In genomic region chr18:6744816-6745455, GRCh38 we compare ENCODE assay signal across 29 cellular contexts. TPM values are rescaled to one million over a fixed set of nuclear protein-coding genes. Genes with fewer than 3 reads are reported as not detected.
DNase-seq lines count a peak whose midpoint lies in the region; TF ChIP-seq lines count a peak whose summit lies in the region.
"Had no signal": no experiment of that assay in that cellular context is flagged by ENCODE, and none has a peak within 500 bp of the region (broad histone marks: within the 10 kb centered on the region; RNA-seq: fewer than 3 reads in every experiment).

No MANE protein-coding gene starts in this region.

- DNase-seq in fibroblast of pulmonary artery (ENCODE audit: low read depth) (peak; percentile 7), NCI-H1436 (lab: John Stamatoyannopoulos, UW) (no peak), C1 segment of cervical spinal cord (lab: John Stamatoyannopoulos, UW) (no peak), immature natural killer cell (no peak)
- no peak for DNase-seq in activated naive CD4-positive, alpha-beta T cell treated with anti-CD3 and anti-CD28 coated beads, Interleukin-2, amount 50 U/mL, for 16 hours
- DNase-seq: activated CD4-positive, alpha-beta T cell treated with anti-CD3 and anti-CD28 coated beads for 48 hours; activated CD8-positive, alpha-beta memory T cell treated with anti-CD3 and anti-CD28 coated beads for 24 hours; activated T-cell treated with anti-CD3 and anti-CD28 coated beads for 4 hours; amygdala; effector memory CD4-positive, alpha-beta T cell; hippocampal formation; Kasumi-1; mammary epithelial cell; NCI-H1436 treated with DMSO at 0.1 percent for 48 hours; NCI-H226; SHP77 treated with DMSO at 0.1 percent for 48 hours; sigmoid colon; stimulated activated naive B cell treated with anti-CD40 and anti-IgM and Interleukin-4, amounts not matched to agents 10 μg/mL and 1 μg/mL and 100 μg/mL, for 72 hours; T1000; upper lobe of left lung; WERI-Rb-1 had no signal

- H3K27me3 Mint-ChIP-seq in nephron (ENCODE audit: low read depth): no peaks in the 10 kb centered on the region
- H3K27me3 Mint-ChIP-seq in immature natural killer cell (ENCODE audit: low read depth in 3 of 3): peaks cover 0 to 3% (median 0%) of the 10 kb centered on the region in 3 donors
- H3K27me3 Mint-ChIP-seq: progenitor cell of endocrine pancreas; stimulated activated naive B cell treated with anti-CD40 and anti-IgM and Interleukin-4, amounts not matched to agents 10 μg/mL and 1 μg/mL and 100 μg/mL, for 72 hours had no signal

- peaks cover 82% of the 10 kb centered on the region for H3K4me1 Mint-ChIP-seq in nephron
- H3K4me1 Mint-ChIP-seq in immature natural killer cell: no peaks in the 10 kb centered on the region
- H3K4me1 Mint-ChIP-seq: activated naive CD4-positive, alpha-beta T cell treated with anti-CD3 and anti-CD28 coated beads, Interleukin-2, amount 50 U/mL, for 24 hours; stimulated activated naive B cell treated with anti-CD40 and anti-IgM and Interleukin-4, amounts not matched to agents 10 μg/mL and 1 μg/mL and 100 μg/mL, for 72 hours had no signal

- H3K4me3 Mint-ChIP-seq in nephron (no peak overlapping the region), immature natural killer cell (no peak overlapping the region)
- H3K4me3 Mint-ChIP-seq: activated naive CD4-positive, alpha-beta T cell treated with anti-CD3 and anti-CD28 coated beads, Interleukin-2, amount 50 U/mL, for 24 hours; GM23338; stimulated activated naive B cell treated with anti-CD40 and anti-IgM and Interleukin-4, amounts not matched to agents 10 μg/mL and 1 μg/mL and 100 μg/mL, for 72 hours had no signal

- H3K4me3 ChIP-seq in fibroblast of pulmonary artery (replicated peaks; ENCODE audit: low read depth, low read length): no peak overlapping the region
- H3K4me3 ChIP-seq: coronary artery, GM23338, sigmoid colon, upper lobe of left lung had no signal

- TF ChIP-seq CTCF in VCaP (conservative IDR thresholded peaks at IDR 0.05): no peak
- TF ChIP-seq CTCF in fibroblast of pulmonary artery (IDR thresholded peaks at IDR 0.05; ENCODE audit: low read length, missing control alignments): no peak
- no peak for TF ChIP-seq CTCF in nephron (IDR thresholded peaks at IDR 0.05; ENCODE audit: unreplicated experiment in 3 of 3)

- H3K27ac Mint-ChIP-seq in nephron (peak overlapping the region; percentile 50 to 71 (median 51)), immature natural killer cell (no peak overlapping the region)
- H3K27ac Mint-ChIP-seq: activated naive CD4-positive, alpha-beta T cell treated with anti-CD3 and anti-CD28 coated beads, Interleukin-2, amount 50 U/mL, for 24 hours; activated T-helper 2 cell treated with anti-CD3 and anti-CD28 coated beads, Interferon-gamma antibody, Interleukin-2, Interleukin-4, amounts not matched to agents 10 μg/mL and 5 μg/mL and 100 μg/mL, durations not matched to agents 14 hours and 24 hours and 36 hours; GM23338; progenitor cell of endocrine pancreas; stimulated activated naive B cell treated with anti-CD40 and anti-IgM and Interleukin-4, amounts not matched to agents 10 μg/mL and 1 μg/mL and 100 μg/mL, for 72 hours had no signal

- H3K9me3 Mint-ChIP-seq in nephron: peaks cover 15% of the 10 kb centered on the region
- peaks cover 4 to 30% (median 5%) of the 10 kb centered on the region in 6 donors for H3K9me3 Mint-ChIP-seq in immature natural killer cell
- H3K9me3 Mint-ChIP-seq: activated naive CD4-positive, alpha-beta T cell treated with anti-CD3 and anti-CD28 coated beads, Interleukin-2, amount 50 U/mL, for 24 hours had no signal

- H3K36me3 Mint-ChIP-seq in nephron (ENCODE audit: low read depth) (peaks cover 34% of the 10 kb centered on the region), immature natural killer cell (no peaks in the 10 kb centered on the region)
- H3K36me3 Mint-ChIP-seq: activated naive CD4-positive, alpha-beta T cell treated with anti-CD3 and anti-CD28 coated beads, Interleukin-2, amount 50 U/mL, for 24 hours; stimulated activated naive B cell treated with anti-CD40 and anti-IgM and Interleukin-4, amounts not matched to agents 10 μg/mL and 1 μg/mL and 100 μg/mL, for 72 hours had no signal

- H3K27ac ChIP-seq in VCaP: peak overlapping the region; percentile 72
- H3K27ac ChIP-seq: coronary artery, neutrophil, sigmoid colon, upper lobe of left lung, WERI-Rb-1 had no signal

RNA-seq across cellular contexts. Expression of gene ARHGAP28, which starts 15.4 kb away (rescaled TPM):
- not detected for polyA plus RNA-seq in immature natural killer cell

Comparison
In these comparisons a context has a peak if more than half of its experiments do, and no peak if none do; other contexts are left out.
1. H3K27ac Mint-ChIP-seq: peak in nephron (3 of 3); none in immature natural killer cell (0 of 6).